In genomic region chr17:80804466-80804865, GRCh38 we compare ENCODE assay signal across 23 cellular contexts.
DNase-seq lines count a peak whose midpoint lies in the region; ATAC-seq, FAIRE-seq and TF ChIP-seq lines count a peak whose summit lies in the region.
"Had no signal": no experiment of that assay in that cellular context is flagged by ENCODE, and none has a peak within 500 bp of the region (broad histone marks: within the 10 kb centered on the region; RNA-seq: fewer than 3 reads in every experiment).

No MANE protein-coding gene starts in this region.

- POLR2A ChIA-PET in HepG2 (lab: Yijun Ruan, JAX) = no interaction called here
- POLR2A ChIA-PET in activated CD4-positive, alpha-beta memory T cell treated with anti-CD3 and anti-CD28 coated beads for 36 hours (lab: Charles Lee) = interaction anchor here (1.0 kb wide), 1 partner anchor 16 kb away, joined by 3 read pairs; no protein-coding TSS in a partner anchor

- H3K4me1 Mint-ChIP-seq in activated CD4-positive, alpha-beta memory T cell treated with anti-CD3 and anti-CD28 coated beads for 36 hours (ENCODE audit: low read depth) = peaks cover 18% of the 10 kb centered on the region
- peaks cover 18% of the 10 kb centered on the region for H3K4me1 Mint-ChIP-seq in endodermal cell
- H3K4me1 Mint-ChIP-seq in stimulated activated effector memory CD8-positive, alpha-beta T cell treated with anti-CD3 and anti-CD28 coated beads, Interleukin-12 subunit alpha, Interleukin-12 subunit beta, amount 100 ng/mL, for 72 hours = no peaks in the 10 kb centered on the region

- no TSS peak for BruUV-seq in HepG2 (replicated peaks; lab: Mats Ljungman, UMichigan)

- ATAC-seq in HepG2 = no peak
- no peak for ATAC-seq in right lobe of liver
- no peak for ATAC-seq in stimulated activated effector memory CD8-positive, alpha-beta T cell treated with anti-CD3 and anti-CD28 coated beads, Interleukin-12 subunit alpha, Interleukin-12 subunit beta, amount 100 ng/mL, for 72 hours
- ATAC-seq: stimulated activated naive CD8-positive, alpha-beta T cell treated with anti-CD3 and anti-CD28 coated beads, Interleukin-15, amount 100 ng/mL, for 72 hours had no signal

- H3K27me3 Mint-ChIP-seq in activated CD4-positive, alpha-beta memory T cell treated with anti-CD3 and anti-CD28 coated beads for 36 hours = no peaks in the 10 kb centered on the region
- H3K27me3 Mint-ChIP-seq in endodermal cell (ENCODE audit: insufficient read depth) = no peaks in the 10 kb centered on the region
- H3K27me3 Mint-ChIP-seq: CD4-positive, CD25-positive, alpha-beta regulatory T cell; stimulated activated naive CD8-positive, alpha-beta T cell treated with anti-CD3 and anti-CD28 coated beads, Interleukin-15, amount 100 ng/mL, for 72 hours had no signal

- H3K9me3 ChIP-seq in HepG2 (ENCODE audit: low read length) (no peaks in the 10 kb centered on the region), right lobe of liver (no peaks in the 10 kb centered on the region), endodermal cell (ENCODE audit: control insufficient read depth, low read length) (peaks cover 24% of the 10 kb centered on the region)
- H3K9me3 ChIP-seq: thyroid gland had no signal

- no peak overlapping the region for H3K4me3 Mint-ChIP-seq in activated CD4-positive, alpha-beta memory T cell treated with anti-CD3 and anti-CD28 coated beads for 36 hours
- no peak overlapping the region for H3K4me3 Mint-ChIP-seq in endodermal cell
- H3K4me3 Mint-ChIP-seq in stimulated activated effector memory CD8-positive, alpha-beta T cell treated with anti-CD3 and anti-CD28 coated beads, Interleukin-12 subunit alpha, Interleukin-12 subunit beta, amount 100 ng/mL, for 72 hours = no peak overlapping the region
- H3K4me3 Mint-ChIP-seq: CD4-positive, CD25-positive, alpha-beta regulatory T cell; stimulated activated naive CD8-positive, alpha-beta T cell treated with anti-CD3 and anti-CD28 coated beads, Interleukin-15, amount 100 ng/mL, for 72 hours had no signal

- H3K4me2 ChIP-seq in HepG2 (ENCODE audit: low read depth, low read length) = no peak overlapping the region

- H3K27ac ChIP-seq in HepG2 (ENCODE audit: extremely low read length, insufficient read depth, low read length) (no peak overlapping the region), right lobe of liver (no peak overlapping the region), endodermal cell (ENCODE audit: low read depth, low read length) (no peak overlapping the region)
- H3K27ac ChIP-seq: ascending aorta, thyroid gland had no signal

- no peaks in the 10 kb centered on the region for H4K20me1 ChIP-seq in HepG2 (ENCODE audit: insufficient read depth, low read length)

- TF ChIP-seq CTCF in HepG2 (CRISPR knock-in tag; IDR thresholded peaks at IDR 0.05) (no peak), right lobe of liver (IDR thresholded peaks at IDR 0.05) (no peak), endodermal cell (conservative IDR thresholded peaks at IDR 0.05) (no peak)

- CTCF ChIA-PET in HepG2 (lab: Yijun Ruan, JAX; ENCODE audit: low intra/inter-chr PET ratio, low total read pairs) = no interaction called here
- CTCF ChIA-PET in activated CD4-positive, alpha-beta memory T cell treated with anti-CD3 and anti-CD28 coated beads for 36 hours (lab: Charles Lee) = interaction anchor here (0.5 to 0.8 kb wide), 2 partner anchors 229 to 1851 kb away, joined by 3 to 4 read pairs; no protein-coding TSS in a partner anchor

- peak overlapping the region; percentile 3 for H3K27ac Mint-ChIP-seq in activated CD4-positive, alpha-beta memory T cell treated with anti-CD3 and anti-CD28 coated beads for 36 hours
- no peak overlapping the region for H3K27ac Mint-ChIP-seq in endodermal cell
- H3K27ac Mint-ChIP-seq in stimulated activated effector memory CD8-positive, alpha-beta T cell treated with anti-CD3 and anti-CD28 coated beads, Interleukin-12 subunit alpha, Interleukin-12 subunit beta, amount 100 ng/mL, for 72 hours = peak overlapping the region; percentile 45

- peaks cover 30% of the 10 kb centered on the region for H3K36me3 Mint-ChIP-seq in activated CD4-positive, alpha-beta memory T cell treated with anti-CD3 and anti-CD28 coated beads for 36 hours
- H3K36me3 Mint-ChIP-seq in endodermal cell (ENCODE audit: low read depth) = peaks cover 9% of the 10 kb centered on the region
- H3K36me3 Mint-ChIP-seq in stimulated activated effector memory CD8-positive, alpha-beta T cell treated with anti-CD3 and anti-CD28 coated beads, Interleukin-12 subunit alpha, Interleukin-12 subunit beta, amount 100 ng/mL, for 72 hours = no peaks in the 10 kb centered on the region

- H2AFZ ChIP-seq in HepG2 (ENCODE audit: low read length) = no peak overlapping the region

- H3K4me1 ChIP-seq in HepG2 (ENCODE audit: insufficient read depth, low read length) (no peaks in the 10 kb centered on the region), right lobe of liver (no peaks in the 10 kb centered on the region), endodermal cell (ENCODE audit: control insufficient read depth, insufficient read depth, low read length) (peaks cover 3% of the 10 kb centered on the region)
- H3K4me1 ChIP-seq: ascending aorta, thyroid gland had no signal

- H3K9ac ChIP-seq in HepG2 (ENCODE audit: insufficient read depth, low read depth, low read length) (no peak overlapping the region), endodermal cell (ENCODE audit: extremely low read depth, low read length, poor library complexity, severe bottlenecking) (no peak overlapping the region)

- no peak for FAIRE-seq in HepG2 (lab: Jason Lieb, UNC)
- FAIRE-seq in HTR-8/SVneo (lab: Jason Lieb, UNC) = no peak
- FAIRE-seq: D721Med, GM12891, small intestine had no signal

- no peak overlapping the region for H3K4me3 ChIP-seq in HepG2 (replicated peaks in 1 of 3; ENCODE audit: insufficient read depth in 1 of 3, low read depth in 2 of 3, low read length in 3 of 3)
- H3K4me3 ChIP-seq in right lobe of liver = no peak overlapping the region
- no peak overlapping the region for H3K4me3 ChIP-seq in endodermal cell (ENCODE audit: low read length)
- H3K4me3 ChIP-seq: ascending aorta, thyroid gland had no signal

- DNase-seq in HepG2 (ENCODE audit: low spot score) (no peak), right lobe of liver (no peak), endodermal cell (peak; percentile 51), HTR-8/SVneo (ENCODE audit: insufficient read length, low spot score) (no peak), iPS-NIHi7 (ENCODE audit: extremely low spot score) (no peak)
- peak; percentile 53 for DNase-seq in activated CD4-positive, alpha-beta memory T cell treated with anti-CD3 and anti-CD28 coated beads for 36 hours
- DNase-seq in stimulated activated effector memory CD8-positive, alpha-beta T cell treated with anti-CD3 and anti-CD28 coated beads, Interleukin-12 subunit alpha, Interleukin-12 subunit beta, amount 100 ng/mL, for 72 hours (ENCODE audit: low spot score in 2 of 2) = no peak
- DNase-seq: activated CD4-positive, CD25-positive, alpha-beta regulatory T cell treated with anti-CD3 and anti-CD28 coated beads, Interleukin-2, amount 50 U/mL, for 72 hours; activated gamma-delta T cell; central memory CD4-positive, alpha-beta T cell; GOT3; MV-4-11; NCI-H1694; NCI-H524 treated with DMSO at 0.1 percent for 48 hours; NK-92 treated with Interleukin-12 subunit alpha and Interleukin-12 subunit beta, amount 100 ng/mL, for 24 hours; SHP77 treated with DMSO at 0.1 percent for 48 hours; small intestine; stimulated activated naive CD8-positive, alpha-beta T cell treated with anti-CD3 and anti-CD28 coated beads, Interleukin-15, amount 100 ng/mL, for 72 hours; thyroid gland had no signal

- peaks cover 9 to 14% of the 10 kb centered on the region in 2 experiments; a peak in 3 of 5 replicates for H3K36me3 ChIP-seq in HepG2 (replicated peaks in 1 of 2; ENCODE audit: control insufficient read depth in 1 of 2, insufficient read depth in 2 of 2, low read length in 2 of 2)
- no peaks in the 10 kb centered on the region for H3K36me3 ChIP-seq in right lobe of liver
- peaks cover 10% of the 10 kb centered on the region for H3K36me3 ChIP-seq in endodermal cell (ENCODE audit: control insufficient read depth, insufficient read depth, low read length)
- H3K36me3 ChIP-seq: ascending aorta, thyroid gland had no signal

- TF ChIP-seq POLR2A in HepG2 (IDR thresholded peaks at IDR 0.05; ENCODE audit: insufficient read depth in 1 of 2, low read depth in 2 of 2, low read length in 2 of 2) = no peak
- no peak for TF ChIP-seq POLR2A in right lobe of liver (IDR thresholded peaks at IDR 0.05)

- WGBS in HepG2 (ENCODE audit: low lambda C conversion rate) = 95% methylated on average over 15 of the region's 15 CpGs
- 93% methylated on average over 10 of the region's 15 CpGs for WGBS in right lobe of liver (ENCODE audit: insufficient coverage, low coverage, low lambda C conversion rate, missing lambda C conversion rate)
- WGBS in endodermal cell (ENCODE audit: insufficient coverage in 1 of 2, insufficient read length in 1 of 2), 2 experiments = 91 to 93% methylated on average over 8 to 15 of the region's 15 CpGs

- H3K27me3 ChIP-seq in HepG2 (ENCODE audit: control insufficient read depth in 1 of 2, insufficient read depth in 2 of 2, low read length in 2 of 2) (no peaks in the 10 kb centered on the region), right lobe of liver (no peaks in the 10 kb centered on the region), endodermal cell (ENCODE audit: control insufficient read depth, insufficient read depth, low read length, poor library complexity, severe bottlenecking) (no peaks in the 10 kb centered on the region)
- H3K27me3 ChIP-seq: ascending aorta, thyroid gland had no signal

- in situ Hi-C loops in HepG2 (cut with HindIII; ENCODE audit: extremely low pct_ligation_motif_present, low pct_unique_long_range_greater_than_20kb) = no loop called here

- no peaks in the 10 kb centered on the region for H3K79me2 ChIP-seq in HepG2 (ENCODE audit: insufficient read depth, low read length)

- no peak for TF ChIP-seq EP300 in HepG2 (IDR thresholded peaks at IDR 0.05; ENCODE audit: low read depth in 2 of 2, low read length in 2 of 2)
- no peak for TF ChIP-seq EP300 in HepG2 (CRISPR knock-in tag; IDR thresholded peaks at IDR 0.05; ENCODE audit: borderline replicate concordance)

- peaks cover 21% of the 10 kb centered on the region for H3K9me3 Mint-ChIP-seq in activated CD4-positive, alpha-beta memory T cell treated with anti-CD3 and anti-CD28 coated beads for 36 hours
- peaks cover 16% of the 10 kb centered on the region for H3K9me3 Mint-ChIP-seq in endodermal cell
- H3K9me3 Mint-ChIP-seq in stimulated activated effector memory CD8-positive, alpha-beta T cell treated with anti-CD3 and anti-CD28 coated beads, Interleukin-12 subunit alpha, Interleukin-12 subunit beta, amount 100 ng/mL, for 72 hours = peaks cover 14% of the 10 kb centered on the region

- no peak for TF ChIP-seq RAD21 in HepG2 (CRISPR knock-in tag; IDR thresholded peaks at IDR 0.05)

- intact Hi-C loops in HepG2 (cut with micrococcal nuclease; ENCODE audit: unreplicated experiment) (no loop called here), right lobe of liver (cut with DNase I) (no loop called here)
- intact Hi-C loops in activated CD4-positive, alpha-beta memory T cell treated with anti-CD3 and anti-CD28 coated beads for 36 hours (cut with micrococcal nuclease) = no loop called here

TF ChIP-seq in HepG2, 621 proteins besides CTCF, POLR2A, EP300 and RAD21:
- no peak for TF ChIP-seq KLF12 (CRISPR knock-in tag; IDR thresholded peaks at IDR 0.05; ENCODE audit: borderline replicate concordance)
- TF ChIP-seq ZNF768 (CRISPR knock-in tag; IDR thresholded peaks at IDR 0.05) = peak; percentile 90

Comparison
In these comparisons a context has a peak if more than half of its experiments do, and no peak if none do; other contexts are left out.
1. DNase-seq: peak in activated CD4-positive, alpha-beta memory T cell treated with anti-CD3 and anti-CD28 coated beads for 36 hours (single experiment) and endodermal cell (single experiment); none in HepG2 (single experiment), right lobe of liver (0 of 3), stimulated activated effector memory CD8-positive, alpha-beta T cell treated with anti-CD3 and anti-CD28 coated beads, Interleukin-12 subunit alpha, Interleukin-12 subunit beta, amount 100 ng/mL, for 72 hours (0 of 2), HTR-8/SVneo (single experiment) and iPS-NIHi7 (single experiment).